ENCODE assay signal across 8 cellular contexts in genomic region chr1:108049083-108049819, GRCh38.
DNase-seq lines count a peak whose midpoint lies in the region; TF ChIP-seq lines count a peak whose summit lies in the region.

No MANE protein-coding gene starts in this region.

- TF ChIP-seq CTCF in WI38 (IDR thresholded peaks at IDR 0.05; ENCODE audit: low read depth, low read length): 0 out of 2 replicates have a peak, but pooled peaks have one; percentile 18
- TF ChIP-seq CTCF in progenitor cell of endocrine pancreas (IDR thresholded peaks at IDR 0.05; ENCODE audit: unreplicated experiment): peak; percentile 62

- peaks cover 20% of the 10 kb centered on the region for H3K4me1 Mint-ChIP-seq in progenitor cell of endocrine pancreas (ENCODE audit: low read depth)

- no peak overlapping the region for H3K4me3 ChIP-seq in WI38 (ENCODE audit: low read depth, low read length)

- H3K9me3 Mint-ChIP-seq in progenitor cell of endocrine pancreas (ENCODE audit: low read depth): no peaks in the 10 kb centered on the region

- H3K4me3 Mint-ChIP-seq in progenitor cell of endocrine pancreas (ENCODE audit: low read depth): no peak overlapping the region

- H3K36me3 Mint-ChIP-seq in progenitor cell of endocrine pancreas (ENCODE audit: insufficient read depth): no peaks in the 10 kb centered on the region

- H3K27me3 Mint-ChIP-seq in progenitor cell of endocrine pancreas: peaks cover 55% of the 10 kb centered on the region

- DNase-seq in D341Med (ENCODE audit: low spot score) (peak; percentile 50), HT1080 (ENCODE audit: low read depth) (peak; percentile 82), germinal center (ENCODE audit: low spot score) (peak; percentile 52), progenitor cell of endocrine pancreas (ENCODE audit: low spot score, unreplicated experiment) (no peak), NCI-H1092 (lab: John Stamatoyannopoulos, UW) (no peak), NCI-H2081 (lab: John Stamatoyannopoulos, UW) (no peak), posterior vena cava (ENCODE audit: low spot score) (no peak)

- no peak overlapping the region for H3K27ac Mint-ChIP-seq in progenitor cell of endocrine pancreas

- intact Hi-C loops in posterior vena cava (cut with DNase I): no loop called here

Comparison
In these comparisons a context has a peak if more than half of its experiments do, and no peak if none do; other contexts are left out.
1. DNase-seq: peak in D341Med (single experiment), HT1080 (single experiment) and germinal center (single experiment); none in progenitor cell of endocrine pancreas (single experiment), NCI-H1092 (single experiment), NCI-H2081 (0 of 2) and posterior vena cava (single experiment).